Comparison of ENCODE assay signal across 9 cellular contexts in the genomic region with DNA sequence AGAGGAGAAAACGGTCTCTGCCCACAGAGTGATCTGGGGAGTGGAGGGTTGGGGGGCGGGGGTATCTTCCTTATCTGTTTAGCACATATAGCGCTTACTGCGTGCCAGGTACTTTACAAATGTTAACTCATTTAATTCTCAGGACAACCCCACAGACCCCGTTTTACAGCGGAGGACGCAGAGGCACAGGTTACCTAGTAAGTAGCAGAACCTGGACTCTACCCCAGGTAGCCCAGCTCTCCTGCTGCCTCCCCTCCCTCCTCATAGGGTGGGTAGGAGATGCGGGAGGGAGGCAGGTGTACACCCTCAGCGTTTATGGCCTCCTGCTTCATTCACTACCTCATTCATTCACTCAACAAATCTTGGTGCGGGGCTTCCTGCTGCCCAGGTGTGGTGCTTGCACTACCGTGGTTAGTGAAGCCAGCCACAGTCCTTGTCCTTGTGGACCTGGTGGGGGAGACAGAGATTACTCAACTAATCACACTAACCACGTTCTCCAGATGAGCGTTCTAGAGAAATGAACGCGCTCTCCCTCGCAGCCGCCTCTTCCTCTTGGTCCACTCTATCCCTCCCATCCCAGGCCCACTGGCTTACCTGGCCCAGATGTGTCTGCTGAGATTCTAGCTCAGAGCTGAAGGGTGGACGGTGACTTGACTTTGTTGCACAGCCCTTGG.
DNase-seq lines count a peak whose midpoint lies in the region; ATAC-seq, FAIRE-seq and TF ChIP-seq lines count a peak whose summit lies in the region.
"Had no signal": no experiment of that assay in that cellular context is flagged by ENCODE, and none has a peak within 500 bp of the region (broad histone marks: within the 10 kb centered on the region; RNA-seq: fewer than 3 reads in every experiment).

No MANE protein-coding gene starts in this region.

- no peak for TF ChIP-seq CTCF in CD4-positive, alpha-beta T cell (IDR thresholded peaks at IDR 0.05)
- no peak for TF ChIP-seq CTCF in astrocyte of the cerebellum (IDR thresholded peaks at IDR 0.05; ENCODE audit: low read depth, low read length, missing control alignments)
- TF ChIP-seq CTCF in lower lobe of right lung (IDR thresholded peaks at IDR 0.05): no peak

- H3K4me3 ChIP-seq in astrocyte of the cerebellum (ENCODE audit: low read depth, low read length) (peak overlapping the region; percentile 32), lower lobe of right lung (no peak overlapping the region)

- H3K27ac ChIP-seq in CD4-positive, alpha-beta T cell (ENCODE audit: low read depth, low read length): no peak overlapping the region
- no peak overlapping the region for H3K27ac ChIP-seq in lower lobe of right lung

- POLR2A ChIA-PET in CD4-positive, alpha-beta T cell (lab: Charles Lee): interaction anchor here (0.8 to 1.8 kb wide), 3 partner anchors 123 to 238 kb away, joined by 3 to 4 read pairs (median 4); no protein-coding TSS in a partner anchor

- DNase-seq in CD4-positive, alpha-beta T cell: no peak
- DNase-seq in GM12892 (ENCODE audit: insufficient read length) (no peak), astrocyte of the cerebellum (ENCODE audit: low read depth) (no peak), lower lobe of right lung (no peak), glomerular visceral epithelial cell (ENCODE audit: extremely low spot score) (no peak), NCI-H345 (lab: John Stamatoyannopoulos, UW) (no peak)
- DNase-seq: NCI-H2029 had no signal

- ATAC-seq in CD4-positive, alpha-beta T cell (ENCODE audit: poor library complexity): no peak
- ATAC-seq in lower lobe of right lung (peak; percentile 6 to 17), HG03159 (IDR thresholded peaks at IDR 0.05; ENCODE audit: unreplicated experiment) (no peak), HG03378 (IDR thresholded peaks at IDR 0.05; ENCODE audit: unreplicated experiment) (no peak)

- no peaks in the 10 kb centered on the region for H3K4me1 Mint-ChIP-seq in CD4-positive, alpha-beta T cell (ENCODE audit: low read depth)

- no peak for TF ChIP-seq POLR2A in GM12892 (IDR thresholded peaks at IDR 0.05; ENCODE audit: low read depth, low read length)

- intact Hi-C loops in CD4-positive, alpha-beta T cell (cut with DNase I, micrococcal nuclease): loop anchor here (1.0 to 10.0 kb wide), 3 partner anchors 134 to 1204 kb away; a partner anchor contains a TSS
- intact Hi-C loops in lower lobe of right lung (cut with DNase I): loop anchor here (10.0 kb wide), 1 partner anchor 234 kb away; no protein-coding TSS in a partner anchor

- no peaks in the 10 kb centered on the region for H3K36me3 Mint-ChIP-seq in CD4-positive, alpha-beta T cell (ENCODE audit: low read depth)

- H3K27ac Mint-ChIP-seq in CD4-positive, alpha-beta T cell: no peak overlapping the region

- in situ Hi-C loops in astrocyte of the cerebellum (cut with HindIII; ENCODE audit: low sequenced_read_pairs): no loop called here

- H3K4me3 Mint-ChIP-seq in CD4-positive, alpha-beta T cell: peak overlapping the region; percentile 34

- CTCF ChIA-PET in CD4-positive, alpha-beta T cell (lab: Charles Lee): interaction anchor here (0.7 to 5.6 kb wide), 15 partner anchors 8 to 864 kb away, joined by 3 to 54 read pairs (median 4); no protein-coding TSS in a partner anchor

- H3K27me3 Mint-ChIP-seq in CD4-positive, alpha-beta T cell: peaks cover 26% of the 10 kb centered on the region

- no peaks in the 10 kb centered on the region for H3K9me3 ChIP-seq in CD4-positive, alpha-beta T cell (ENCODE audit: control insufficient read depth, low read length)
- H3K9me3 ChIP-seq in lower lobe of right lung: no peaks in the 10 kb centered on the region

- peaks cover 9% of the 10 kb centered on the region for H3K4me1 ChIP-seq in lower lobe of right lung

- H3K9me3 Mint-ChIP-seq in CD4-positive, alpha-beta T cell: no peaks in the 10 kb centered on the region

- FAIRE-seq in GM12892 (lab: Jason Lieb, UNC): peak; percentile 38

- H3K27me3 ChIP-seq in CD4-positive, alpha-beta T cell (ENCODE audit: control insufficient read depth, insufficient read depth, low read length): no peaks in the 10 kb centered on the region
- peaks cover 16% of the 10 kb centered on the region for H3K27me3 ChIP-seq in lower lobe of right lung (ENCODE audit: low read depth)

- H3K36me3 ChIP-seq in lower lobe of right lung: no peaks in the 10 kb centered on the region

Comparison
In these comparisons a context has a peak if more than half of its experiments do, and no peak if none do; other contexts are left out.
1. ATAC-seq: peak in lower lobe of right lung (2 of 2); none in CD4-positive, alpha-beta T cell (single experiment), HG03159 (single experiment) and HG03378 (single experiment).